7 cellular contexts compared by ENCODE assay signal in genomic region chr3:177184602-177185001, GRCh38. TPM values are rescaled to one million over a fixed set of nuclear protein-coding genes. Genes with fewer than 3 reads are reported as not detected.
DNase-seq lines count a peak whose midpoint lies in the region; ATAC-seq and TF ChIP-seq lines count a peak whose summit lies in the region.
"Not testable (repeated sequence)": the region's sequence is repeated elsewhere in the genome, so short reads cannot be mapped to it uniquely, and the experiment has no call there.

No MANE protein-coding gene starts in this region.

- not testable (repeated sequence) for H3K27me3 Mint-ChIP-seq in mesothelial cell of epicardium (ENCODE audit: low read depth)

- H3K4me3 Mint-ChIP-seq in mesothelial cell of epicardium, result not testable (repeated sequence)

- H3K36me3 Mint-ChIP-seq in activated naive CD4-positive, alpha-beta T cell treated with anti-CD3 and anti-CD28 coated beads, Interleukin-2, amount 50 U/mL, for 72 hours, result peaks cover 0 to 25% of the 10 kb centered on the region in 2 donors
- H3K36me3 Mint-ChIP-seq in mesothelial cell of epicardium, result not testable (repeated sequence)

- not testable (repeated sequence) for H3K9me3 Mint-ChIP-seq in activated naive CD4-positive, alpha-beta T cell treated with anti-CD3 and anti-CD28 coated beads, Interleukin-2, amount 50 U/mL, for 72 hours; mesothelial cell of epicardium

- TF ChIP-seq CTCF in mesothelial cell of epicardium (IDR thresholded peaks at IDR 0.05; ENCODE audit: unreplicated experiment), result not testable (repeated sequence)

- DNase-seq in RKO (ENCODE audit: low spot score), result peak; percentile 55
- DNase-seq in activated naive CD4-positive, alpha-beta T cell treated with anti-CD3 and anti-CD28 coated beads, Interleukin-2, amount 50 U/mL, for 72 hours (ENCODE audit: low spot score in 2 of 2), result peak in 1 of 2 donors; percentile 20
- DNase-seq in mesothelial cell of epicardium (ENCODE audit: low spot score in 2 of 2, unreplicated experiment in 2 of 2), result not testable (repeated sequence)

- H3K27ac Mint-ChIP-seq in activated naive CD4-positive, alpha-beta T cell treated with anti-CD3 and anti-CD28 coated beads, Interleukin-2, amount 50 U/mL, for 72 hours, result peak overlapping the region in 1 of 2 donors; percentile 42
- peak overlapping the region; percentile 1 for H3K27ac Mint-ChIP-seq in mesothelial cell of epicardium

- ATAC-seq in GM18520 (IDR thresholded peaks at IDR 0.05; ENCODE audit: unreplicated experiment) (peak; percentile 83), GM21381 (IDR thresholded peaks at IDR 0.05; ENCODE audit: unreplicated experiment) (peak; percentile 87), HG02852 (IDR thresholded peaks at IDR 0.05; ENCODE audit: unreplicated experiment) (peak; percentile 89), HG03432 (IDR thresholded peaks at IDR 0.05; ENCODE audit: unreplicated experiment) (peak; percentile 95)
- peak; percentile 93 to 96 for ATAC-seq in activated naive CD4-positive, alpha-beta T cell treated with anti-CD3 and anti-CD28 coated beads, Interleukin-2, amount 50 U/mL, for 72 hours

- H3K4me1 Mint-ChIP-seq in mesothelial cell of epicardium, result peaks cover 19% of the 10 kb centered on the region

RNA-seq across cellular contexts. Expression of gene TBL1XR1, which starts 12.7 kb away (rescaled TPM):
- 100 to 1,000 TPM; 130 to 184 TPM for total RNA-seq in activated naive CD4-positive, alpha-beta T cell treated with anti-CD3 and anti-CD28 coated beads, Interleukin-2, amount 50 U/mL, for 72 hours
- 226 to 243 TPM (median 239 TPM) in 3 replicates for total RNA-seq in mesothelial cell of epicardium
